ENCODE assay signal across 1 cellular context in genomic region chr2:190626656-190627055, GRCh38.
TF ChIP-seq lines count a peak whose summit lies in the region.

No MANE protein-coding gene starts in this region.

TF ChIP-seq in HCT116, 20 proteins besides CTCF, POLR2A, EP300 and RAD21:
- no peak for TF ChIP-seq ZFX (IDR thresholded peaks at IDR 0.05)
- no peak for TF ChIP-seq SIN3A (IDR thresholded peaks at IDR 0.05; ENCODE audit: low read depth)
- TF ChIP-seq FOSL1 (IDR thresholded peaks at IDR 0.05; ENCODE audit: low read depth) = no peak
